In the genomic region with DNA sequence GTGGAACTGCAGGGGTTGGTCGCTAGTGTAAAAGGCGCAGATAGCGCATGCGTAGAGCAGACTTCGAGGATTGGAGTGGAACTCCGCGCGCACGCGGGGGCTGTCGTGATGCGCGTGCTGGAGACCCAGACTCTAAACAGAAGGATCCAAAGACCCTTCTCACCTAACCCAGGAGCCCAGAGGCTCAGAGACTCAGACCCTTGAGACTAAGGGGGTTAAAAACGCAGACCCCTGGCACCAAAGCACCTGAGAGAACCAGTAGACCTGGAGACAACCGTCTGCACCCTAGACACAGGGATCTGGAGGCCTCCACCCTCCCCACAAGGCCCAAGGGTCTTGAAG, we compare ENCODE assay signal across 1 cellular context.
A peak's percentile ranks its signal among the peaks of the same experiment; 100 is the strongest.
TF ChIP-seq lines count a peak whose summit lies in the region.

No MANE protein-coding gene starts in this region.

TF ChIP-seq in HepG2, 621 proteins besides CTCF, POLR2A, EP300 and RAD21:
- TF ChIP-seq RFXAP (CRISPR knock-in tag; IDR thresholded peaks at IDR 0.05; ENCODE audit: borderline replicate concordance) (peak; percentile 14; the same call in 1 of the 2 replicates), NCOA2 (CRISPR knock-in tag; IDR thresholded peaks at IDR 0.05) (no peak), BRD4 (CRISPR knock-in tag; IDR thresholded peaks at IDR 0.05) (no peak), ATAD3A (CRISPR knock-in tag; IDR thresholded peaks at IDR 0.05) (no peak), ZNF264 (CRISPR knock-in tag; IDR thresholded peaks at IDR 0.05) (0 out of 2 replicates have a peak, but pooled peaks have one; percentile 10), ZNF747 (CRISPR knock-in tag; IDR thresholded peaks at IDR 0.05; ENCODE audit: borderline replicate concordance) (peak; percentile 8; the same call in 1 of the 2 replicates), MAF1 (CRISPR knock-in tag; IDR thresholded peaks at IDR 0.05; ENCODE audit: borderline replicate concordance) (0 out of 2 replicates have a peak, but pooled peaks have one; percentile 5), ZNF354B (CRISPR knock-in tag; IDR thresholded peaks at IDR 0.05) (no peak), ZNF616 (CRISPR knock-in tag; IDR thresholded peaks at IDR 0.05; ENCODE audit: low read depth) (no peak), CREB3 (CRISPR knock-in tag; IDR thresholded peaks at IDR 0.05) (0 out of 2 replicates have a peak, but pooled peaks have one; percentile 4), ELF4 (CRISPR knock-in tag; IDR thresholded peaks at IDR 0.05; ENCODE audit: borderline replicate concordance) (0 out of 2 replicates have a peak, but pooled peaks have one; percentile 4), ZBTB14 (CRISPR knock-in tag; IDR thresholded peaks at IDR 0.05) (0 out of 2 replicates have a peak, but pooled peaks have one; percentile 12), ZNF224 (CRISPR knock-in tag; IDR thresholded peaks at IDR 0.05) (0 out of 2 replicates have a peak, but pooled peaks have one; percentile 23), ZFP36L2 (CRISPR knock-in tag; IDR thresholded peaks at IDR 0.05) (no peak), SP5 (CRISPR knock-in tag; IDR thresholded peaks at IDR 0.05; ENCODE audit: borderline replicate concordance, low read depth) (no peak)
- TF ChIP-seq, protein P1, sequence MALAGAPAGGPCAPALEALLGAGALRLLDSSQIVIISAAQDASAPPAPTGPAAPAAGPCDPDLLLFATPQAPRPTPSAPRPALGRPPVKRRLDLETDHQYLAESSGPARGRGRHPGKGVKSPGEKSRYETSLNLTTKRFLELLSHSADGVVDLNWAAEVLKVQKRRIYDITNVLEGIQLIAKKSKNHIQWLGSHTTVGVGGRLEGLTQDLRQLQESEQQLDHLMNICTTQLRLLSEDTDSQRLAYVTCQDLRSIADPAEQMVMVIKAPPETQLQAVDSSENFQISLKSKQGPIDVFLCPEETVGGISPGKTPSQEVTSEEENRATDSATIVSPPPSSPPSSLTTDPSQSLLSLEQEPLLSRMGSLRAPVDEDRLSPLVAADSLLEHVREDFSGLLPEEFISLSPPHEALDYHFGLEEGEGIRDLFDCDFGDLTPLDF (CRISPR knock-in tag; IDR thresholded peaks at IDR 0.05): no peak
